In the genomic region with DNA sequence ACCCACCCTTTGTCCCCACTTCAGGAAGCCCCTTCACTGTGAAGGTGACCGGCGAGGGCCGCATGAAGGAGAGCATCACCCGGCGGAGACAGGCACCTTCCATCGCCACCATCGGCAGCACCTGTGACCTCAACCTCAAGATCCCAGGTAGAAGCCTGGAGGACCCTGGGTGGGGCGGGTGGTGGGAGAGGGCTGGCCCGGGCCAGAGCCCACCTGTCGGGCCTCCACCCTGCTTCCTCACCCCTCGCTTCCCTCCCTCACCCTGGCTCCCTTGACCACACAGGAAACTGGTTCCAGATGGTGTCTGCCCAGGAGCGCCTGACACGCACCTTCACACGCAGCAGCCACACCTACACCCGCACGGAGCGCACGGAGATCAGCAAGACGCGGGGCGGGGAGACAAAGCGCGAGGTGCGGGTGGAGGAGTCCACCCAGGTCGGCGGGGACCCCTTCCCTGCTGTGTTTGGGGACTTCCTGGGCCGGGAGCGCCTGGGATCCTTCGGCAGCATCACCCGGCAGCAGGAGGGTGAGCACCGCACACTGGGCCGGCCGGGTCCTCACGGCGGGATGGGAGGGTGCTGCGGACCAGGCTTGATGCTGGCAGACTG, we compare ENCODE assay signal across 1 cellular context.
A peak's percentile ranks its signal among the peaks of the same experiment; 100 is the strongest.
TF ChIP-seq lines count a peak whose summit lies in the region.

No MANE protein-coding gene starts in this region.

TF ChIP-seq in K562, 482 proteins besides CTCF, POLR2A, EP300 and RAD21:
- TF ChIP-seq POLR2G (IDR thresholded peaks at IDR 0.05; ENCODE audit: low read depth, low read length) (peak; percentile 52; the same call in 1 of the 2 replicates), KDM1A (IDR thresholded peaks at IDR 0.05) (no peak), PCBP1 (IDR thresholded peaks at IDR 0.05; ENCODE audit: low read depth, low read length, poor library complexity, severe bottlenecking) (peak; percentile 1)
- TF ChIP-seq, protein P1, sequence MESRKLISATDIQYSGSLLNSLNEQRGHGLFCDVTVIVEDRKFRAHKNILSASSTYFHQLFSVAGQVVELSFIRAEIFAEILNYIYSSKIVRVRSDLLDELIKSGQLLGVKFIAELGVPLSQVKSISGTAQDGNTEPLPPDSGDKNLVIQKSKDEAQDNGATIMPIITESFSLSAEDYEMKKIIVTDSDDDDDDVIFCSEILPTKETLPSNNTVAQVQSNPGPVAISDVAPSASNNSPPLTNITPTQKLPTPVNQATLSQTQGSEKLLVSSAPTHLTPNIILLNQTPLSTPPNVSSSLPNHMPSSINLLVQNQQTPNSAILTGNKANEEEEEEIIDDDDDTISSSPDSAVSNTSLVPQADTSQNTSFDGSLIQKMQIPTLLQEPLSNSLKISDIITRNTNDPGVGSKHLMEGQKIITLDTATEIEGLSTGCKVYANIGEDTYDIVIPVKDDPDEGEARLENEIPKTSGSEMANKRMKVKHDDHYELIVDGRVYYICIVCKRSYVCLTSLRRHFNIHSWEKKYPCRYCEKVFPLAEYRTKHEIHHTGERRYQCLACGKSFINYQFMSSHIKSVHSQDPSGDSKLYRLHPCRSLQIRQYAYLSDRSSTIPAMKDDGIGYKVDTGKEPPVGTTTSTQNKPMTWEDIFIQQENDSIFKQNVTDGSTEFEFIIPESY (CRISPR knock-in tag; IDR thresholded peaks at IDR 0.05), result peak; percentile 76
- TF ChIP-seq, protein P2, sequence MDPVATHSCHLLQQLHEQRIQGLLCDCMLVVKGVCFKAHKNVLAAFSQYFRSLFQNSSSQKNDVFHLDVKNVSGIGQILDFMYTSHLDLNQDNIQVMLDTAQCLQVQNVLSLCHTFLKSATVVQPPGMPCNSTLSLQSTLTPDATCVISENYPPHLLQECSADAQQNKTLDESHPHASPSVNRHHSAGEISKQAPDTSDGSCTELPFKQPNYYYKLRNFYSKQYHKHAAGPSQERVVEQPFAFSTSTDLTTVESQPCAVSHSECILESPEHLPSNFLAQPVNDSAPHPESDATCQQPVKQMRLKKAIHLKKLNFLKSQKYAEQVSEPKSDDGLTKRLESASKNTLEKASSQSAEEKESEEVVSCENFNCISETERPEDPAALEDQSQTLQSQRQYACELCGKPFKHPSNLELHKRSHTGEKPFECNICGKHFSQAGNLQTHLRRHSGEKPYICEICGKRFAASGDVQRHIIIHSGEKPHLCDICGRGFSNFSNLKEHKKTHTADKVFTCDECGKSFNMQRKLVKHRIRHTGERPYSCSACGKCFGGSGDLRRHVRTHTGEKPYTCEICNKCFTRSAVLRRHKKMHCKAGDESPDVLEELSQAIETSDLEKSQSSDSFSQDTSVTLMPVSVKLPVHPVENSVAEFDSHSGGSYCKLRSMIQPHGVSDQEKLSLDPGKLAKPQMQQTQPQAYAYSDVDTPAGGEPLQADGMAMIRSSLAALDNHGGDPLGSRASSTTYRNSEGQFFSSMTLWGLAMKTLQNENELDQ (CRISPR knock-in tag; IDR thresholded peaks at IDR 0.05; ENCODE audit: borderline replicate concordance), result no peak
